9 cellular contexts compared by ENCODE assay signal in genomic region chr13:80454245-80454644, GRCh38.
A peak's percentile ranks its signal among the peaks of the same experiment; 100 is the strongest.
DNase-seq lines count a peak whose midpoint lies in the region; ATAC-seq and TF ChIP-seq lines count a peak whose summit lies in the region.
"Had no signal": no experiment of that assay in that cellular context is flagged by ENCODE, and none has a peak within 500 bp of the region (broad histone marks: within the 10 kb centered on the region; RNA-seq: fewer than 3 reads in every experiment).

No MANE protein-coding gene starts in this region.

- peaks cover 59% of the 10 kb centered on the region for H3K4me1 Mint-ChIP-seq in activated B cell treated with CpG ODN at 0.5 μM for 24 hours

- H3K36me3 ChIP-seq in BLaER1, result peaks cover 6% of the 10 kb centered on the region; the same call in 1 of the 2 replicates

- ATAC-seq in GM21367 (IDR thresholded peaks at IDR 0.05; ENCODE audit: unreplicated experiment) (peak; percentile 81), HG03442 (IDR thresholded peaks at IDR 0.05; ENCODE audit: unreplicated experiment) (peak; percentile 76), activated B cell treated with CpG ODN at 0.5 μM for 24 hours (ENCODE audit: low read depth) (peak; percentile 89)

- H3K4me3 Mint-ChIP-seq in activated B cell treated with CpG ODN at 0.5 μM for 24 hours, result peak overlapping the region; percentile 26

- intact Hi-C loops in activated B cell treated with CpG ODN at 0.5 μM for 24 hours (cut with micrococcal nuclease) (loop anchor here (1.0 to 5.0 kb wide), 3 partner anchors 10 to 407 kb away; no protein-coding TSS in a partner anchor), posterior cingulate gyrus (cut with DNase I) (no loop called here)

- peaks cover 47% of the 10 kb centered on the region for H3K9me3 ChIP-seq in BLaER1

- DNase-seq in activated B cell treated with CpG ODN at 0.5 μM for 24 hours, result no peak
- no peak for DNase-seq in activated T-cell treated with anti-CD3 and anti-CD28 coated beads, Interleukin-2, amount 50 U/mL, for 48 hours
- no peak for DNase-seq in activated CD4-positive, alpha-beta T cell treated with anti-CD3 and anti-CD28 coated beads for 48 hours
- no peak for DNase-seq in NCI-H510A (lab: John Stamatoyannopoulos, UW)
- DNase-seq in posterior cingulate gyrus, result no peak
- DNase-seq: activated CD4-positive, CD25-positive, alpha-beta regulatory T cell had no signal

- H3K9ac ChIP-seq in BLaER1, result peak overlapping the region; percentile 58; the same call in 1 of the 2 replicates

- H3K27me3 ChIP-seq in BLaER1, result no peaks in the 10 kb centered on the region

- POLR2A ChIA-PET in activated B cell treated with CpG ODN at 0.5 μM for 24 hours (lab: Charles Lee), result no interaction called here

- no peaks in the 10 kb centered on the region for H3K27me3 Mint-ChIP-seq in activated B cell treated with CpG ODN at 0.5 μM for 24 hours

- CTCF ChIA-PET in activated B cell treated with CpG ODN at 0.5 μM for 24 hours (lab: Charles Lee), result no interaction called here

- H3K4me2 ChIP-seq in BLaER1, result peak overlapping the region; percentile 80

- no peaks in the 10 kb centered on the region for H4K20me1 ChIP-seq in BLaER1

- peak overlapping the region; percentile 68 for H3K27ac Mint-ChIP-seq in activated B cell treated with CpG ODN at 0.5 μM for 24 hours

- TF ChIP-seq CTCF in activated B cell treated with CpG ODN at 0.5 μM for 24 hours (IDR thresholded peaks at IDR 0.05), result no peak

- H3K9me3 Mint-ChIP-seq in activated B cell treated with CpG ODN at 0.5 μM for 24 hours, result no peaks in the 10 kb centered on the region

- H3K4me3 ChIP-seq in BLaER1, result peak overlapping the region; percentile 50; the same call in 1 of the 2 replicates

- peaks cover 80% of the 10 kb centered on the region for H3K4me1 ChIP-seq in BLaER1

- no peaks in the 10 kb centered on the region for H3K36me3 Mint-ChIP-seq in activated B cell treated with CpG ODN at 0.5 μM for 24 hours (ENCODE audit: low read depth)

- H3K27ac ChIP-seq in BLaER1, result peak overlapping the region; percentile 82
